Comparison of ENCODE assay signal across 11 cellular contexts in genomic region chr6:42022755-42023384, GRCh38. TPM values are rescaled to one million over a fixed set of nuclear protein-coding genes. Genes with fewer than 3 reads are reported as not detected.
DNase-seq lines count a peak whose midpoint lies in the region; ATAC-seq lines count a peak whose summit lies in the region.
"Had no signal": no experiment of that assay in that cellular context is flagged by ENCODE, and none has a peak within 500 bp of the region (broad histone marks: within the 10 kb centered on the region; RNA-seq: fewer than 3 reads in every experiment).

No MANE protein-coding gene starts in this region.

- H3K27ac Mint-ChIP-seq in activated CD4-positive, alpha-beta T cell treated with anti-CD3 and anti-CD28 coated beads, Interleukin-2, amount 10 ng/mL, durations not matched to agents 7 days and 5 days = peak overlapping the region; percentile 99
- peak overlapping the region; percentile 86 to 98 (median 97) for H3K27ac Mint-ChIP-seq in IgD-negative memory B cell
- peak overlapping the region; percentile 96 for H3K27ac Mint-ChIP-seq in activated naive CD8-positive, alpha-beta T cell treated with anti-CD3 and anti-CD28 coated beads for 36 hours
- H3K27ac Mint-ChIP-seq in stimulated activated memory B cell treated with anti-CD40 and anti-IgM and Interleukin-4, amounts not matched to agents 10 μg/mL and 1 μg/mL and 100 μg/mL, for 72 hours = peak overlapping the region; percentile 88

- no peaks in the 10 kb centered on the region for H3K27me3 Mint-ChIP-seq in activated CD4-positive, alpha-beta T cell treated with anti-CD3 and anti-CD28 coated beads, Interleukin-2, amount 10 ng/mL, durations not matched to agents 7 days and 5 days
- H3K27me3 Mint-ChIP-seq in IgD-negative memory B cell = peaks cover 3% of the 10 kb centered on the region
- no peaks in the 10 kb centered on the region for H3K27me3 Mint-ChIP-seq in activated naive CD8-positive, alpha-beta T cell treated with anti-CD3 and anti-CD28 coated beads for 36 hours
- H3K27me3 Mint-ChIP-seq in stimulated activated memory B cell treated with anti-CD40 and anti-IgM and Interleukin-4, amounts not matched to agents 10 μg/mL and 1 μg/mL and 100 μg/mL, for 72 hours = no peaks in the 10 kb centered on the region

- POLR2A ChIA-PET in activated CD4-positive, alpha-beta T cell treated with anti-CD3 and anti-CD28 coated beads, Interleukin-2, amount 10 ng/mL, durations not matched to agents 7 days and 5 days (lab: Charles Lee) = interaction anchor here (0.8 to 1.3 kb wide), 3 partner anchors 8 to 85 kb away, joined by 3 to 4 read pairs (median 3); no protein-coding TSS in a partner anchor

- peak overlapping the region; percentile 68 for H3K4me3 Mint-ChIP-seq in activated CD4-positive, alpha-beta T cell treated with anti-CD3 and anti-CD28 coated beads, Interleukin-2, amount 10 ng/mL, durations not matched to agents 7 days and 5 days
- H3K4me3 Mint-ChIP-seq in IgD-negative memory B cell = peak overlapping the region; percentile 63 to 90 (median 78)
- peak overlapping the region; percentile 63 for H3K4me3 Mint-ChIP-seq in activated naive CD8-positive, alpha-beta T cell treated with anti-CD3 and anti-CD28 coated beads for 36 hours
- peak overlapping the region; percentile 50 for H3K4me3 Mint-ChIP-seq in stimulated activated memory B cell treated with anti-CD40 and anti-IgM and Interleukin-4, amounts not matched to agents 10 μg/mL and 1 μg/mL and 100 μg/mL, for 72 hours

- H3K9me3 Mint-ChIP-seq in activated CD4-positive, alpha-beta T cell treated with anti-CD3 and anti-CD28 coated beads, Interleukin-2, amount 10 ng/mL, durations not matched to agents 7 days and 5 days = peaks cover 7% of the 10 kb centered on the region
- H3K9me3 Mint-ChIP-seq in IgD-negative memory B cell = peaks cover 0 to 2% (median 0%) of the 10 kb centered on the region in 3 donors
- peaks cover 5% of the 10 kb centered on the region for H3K9me3 Mint-ChIP-seq in activated naive CD8-positive, alpha-beta T cell treated with anti-CD3 and anti-CD28 coated beads for 36 hours
- no peaks in the 10 kb centered on the region for H3K9me3 Mint-ChIP-seq in stimulated activated memory B cell treated with anti-CD40 and anti-IgM and Interleukin-4, amounts not matched to agents 10 μg/mL and 1 μg/mL and 100 μg/mL, for 72 hours

- DNase-seq in activated CD4-positive, alpha-beta T cell treated with anti-CD3 and anti-CD28 coated beads, Interleukin-2, amount 10 ng/mL, durations not matched to agents 7 days and 5 days = no peak
- no peak for DNase-seq in activated CD4-positive, alpha-beta T cell treated with anti-CD3 and anti-CD28 coated beads for 48 hours
- no peak for DNase-seq in activated naive CD8-positive, alpha-beta T cell treated with anti-CD3 and anti-CD28 coated beads for 36 hours
- no peak for DNase-seq in NCI-H82 treated with DMSO at 0.1 percent for 48 hours (lab: John Stamatoyannopoulos, UW; ENCODE audit: unreplicated experiment)
- no peak for DNase-seq in medulla oblongata (ENCODE audit: extremely low spot score)
- DNase-seq: gastrocnemius medialis, left cardiac atrium, NCI-H345 had no signal

- CTCF ChIA-PET in activated CD4-positive, alpha-beta T cell treated with anti-CD3 and anti-CD28 coated beads, Interleukin-2, amount 10 ng/mL, durations not matched to agents 7 days and 5 days (lab: Charles Lee) = interaction anchor here (1.0 to 2.3 kb wide), 4 partner anchors 10 to 84 kb away, joined by 3 to 11 read pairs (median 6); no protein-coding TSS in a partner anchor

- peaks cover 90% of the 10 kb centered on the region for H3K4me1 Mint-ChIP-seq in activated CD4-positive, alpha-beta T cell treated with anti-CD3 and anti-CD28 coated beads, Interleukin-2, amount 10 ng/mL, durations not matched to agents 7 days and 5 days
- H3K4me1 Mint-ChIP-seq in IgD-negative memory B cell = peaks cover 38 to 66% (median 55%) of the 10 kb centered on the region in 3 donors
- peaks cover 83% of the 10 kb centered on the region for H3K4me1 Mint-ChIP-seq in activated naive CD8-positive, alpha-beta T cell treated with anti-CD3 and anti-CD28 coated beads for 36 hours
- peaks cover 82% of the 10 kb centered on the region for H3K4me1 Mint-ChIP-seq in stimulated activated memory B cell treated with anti-CD40 and anti-IgM and Interleukin-4, amounts not matched to agents 10 μg/mL and 1 μg/mL and 100 μg/mL, for 72 hours

- peaks cover 63% of the 10 kb centered on the region for H3K36me3 Mint-ChIP-seq in activated CD4-positive, alpha-beta T cell treated with anti-CD3 and anti-CD28 coated beads, Interleukin-2, amount 10 ng/mL, durations not matched to agents 7 days and 5 days (ENCODE audit: low read depth)
- peaks cover 3% of the 10 kb centered on the region for H3K36me3 Mint-ChIP-seq in IgD-negative memory B cell
- peaks cover 57% of the 10 kb centered on the region for H3K36me3 Mint-ChIP-seq in activated naive CD8-positive, alpha-beta T cell treated with anti-CD3 and anti-CD28 coated beads for 36 hours
- peaks cover 9% of the 10 kb centered on the region for H3K36me3 Mint-ChIP-seq in stimulated activated memory B cell treated with anti-CD40 and anti-IgM and Interleukin-4, amounts not matched to agents 10 μg/mL and 1 μg/mL and 100 μg/mL, for 72 hours

- ATAC-seq in stimulated activated memory B cell treated with anti-CD40 and anti-IgM and Interleukin-4, amounts not matched to agents 10 μg/mL and 1 μg/mL and 100 μg/mL, for 72 hours = no peak
- ATAC-seq in GM19324 (IDR thresholded peaks at IDR 0.05; ENCODE audit: low FRiP score, unreplicated experiment) = no peak
- ATAC-seq: gastrocnemius medialis, left cardiac atrium had no signal

RNA-seq across cellular contexts. Expression of gene TAF8, which starts 27.5 kb away (rescaled TPM):
- total RNA-seq in activated CD4-positive, alpha-beta T cell treated with anti-CD3 and anti-CD28 coated beads, Interleukin-2, amount 10 ng/mL, durations not matched to agents 7 days and 5 days = 10 to 100 TPM; 53.2 to 60.2 TPM
- polyA plus RNA-seq in IgD-negative memory B cell = 22.2 TPM
- total RNA-seq in activated naive CD8-positive, alpha-beta T cell treated with anti-CD3 and anti-CD28 coated beads for 36 hours = 10 to 100 TPM; 40.4 to 45.1 TPM
